Comparison of ENCODE assay signal across 8 cellular contexts in the genomic region with DNA sequence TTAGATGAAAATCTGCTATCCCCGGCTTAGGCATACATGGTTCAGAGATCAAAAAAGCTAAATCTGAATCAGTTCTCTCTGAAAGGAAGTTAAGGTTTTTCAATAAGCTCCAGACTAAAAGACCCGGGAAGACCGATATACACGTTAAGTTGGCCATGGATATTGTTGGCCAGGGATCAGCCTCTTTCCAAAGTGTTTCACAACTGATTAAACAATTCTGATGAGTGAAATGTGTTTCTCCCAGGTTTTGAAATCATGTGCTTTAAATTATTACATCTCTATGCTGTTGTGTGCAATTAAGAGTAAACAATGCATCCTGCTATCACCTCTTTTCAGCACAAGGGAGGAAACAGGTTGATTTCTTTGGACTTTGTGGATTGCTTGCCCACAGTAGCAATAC.
"Had no signal": no experiment of that assay in that cellular context is flagged by ENCODE, and none has a peak within 500 bp of the region (broad histone marks: within the 10 kb centered on the region; RNA-seq: fewer than 3 reads in every experiment).

No MANE protein-coding gene starts in this region.

- H3K4me3 ChIP-seq: GM23248, K562 had no signal

- H3K9ac ChIP-seq: GM23248 had no signal

- DNase-seq: GM23248, GOT3, H9, HCEC 1CT, IMR-90, KG1 had no signal

- ATAC-seq: K562 had no signal

- H3K27ac ChIP-seq: GM23248, HL-60 had no signal
